ENCODE assay signal across 1 cellular context in genomic region chr1:22025368-22026154, GRCh38.
A peak's percentile ranks its signal among the peaks of the same experiment; 100 is the strongest.
TF ChIP-seq lines count a peak whose summit lies in the region.

No MANE protein-coding gene starts in this region.

TF ChIP-seq in HepG2, 621 proteins besides CTCF, POLR2A, EP300 and RAD21 (continued from another document and continues in another):
- TF ChIP-seq ZNF747 (CRISPR knock-in tag; IDR thresholded peaks at IDR 0.05; ENCODE audit: borderline replicate concordance) (0 out of 2 replicates have a peak, but pooled peaks have one; percentile 2), KDM3A (CRISPR knock-in tag; IDR thresholded peaks at IDR 0.05; ENCODE audit: low read depth) (no peak), TEAD3 (CRISPR knock-in tag; optimal IDR thresholded peaks at IDR 0.05; ENCODE audit: borderline replicate concordance) (no peak), SYNCRIP (IDR thresholded peaks at IDR 0.05; ENCODE audit: insufficient read depth, low read depth, low read length) (no peak), ZNF263 (CRISPR knock-in tag; IDR thresholded peaks at IDR 0.05) (peak; percentile 34; the same call in 1 of the 2 replicates), TAF1 (CRISPR knock-in tag; IDR thresholded peaks at IDR 0.05) (peak; percentile 82), SATB2 (CRISPR knock-in tag; IDR thresholded peaks at IDR 0.05) (no peak; the same call in 1 of the 2 replicates), PTBP1 (IDR thresholded peaks at IDR 0.05; ENCODE audit: low read depth, low read length, poor library complexity, severe bottlenecking) (no peak), ZMYM2 (CRISPR knock-in tag; IDR thresholded peaks at IDR 0.05) (no peak), RFXAP (CRISPR knock-in tag; IDR thresholded peaks at IDR 0.05; ENCODE audit: borderline replicate concordance) (peak; percentile 42; the same call in 1 of the 2 replicates), TRIM24 (CRISPR knock-in tag; IDR thresholded peaks at IDR 0.05) (no peak), ZNF572 (CRISPR knock-in tag; IDR thresholded peaks at IDR 0.05) (no peak), ZNF644 (CRISPR knock-in tag; IDR thresholded peaks at IDR 0.05; ENCODE audit: low read depth) (no peak), ZNF292 (CRISPR knock-in tag; IDR thresholded peaks at IDR 0.05; ENCODE audit: borderline replicate concordance, low read depth) (0 out of 2 replicates have a peak, but pooled peaks have one; percentile 16), ZNF780A (CRISPR knock-in tag; IDR thresholded peaks at IDR 0.05) (peak; percentile 63; the same call in 1 of the 2 replicates), REXO4 (CRISPR knock-in tag; IDR thresholded peaks at IDR 0.05; ENCODE audit: borderline replicate concordance) (no peak), PHB2 (IDR thresholded peaks at IDR 0.05; ENCODE audit: partially characterized antibody) (no peak), NONO (IDR thresholded peaks at IDR 0.05) (no peak), NONO (CRISPR knock-in tag; conservative IDR thresholded peaks at IDR 0.05) (peak; percentile 85; the same call in 1 of the 2 replicates), HOXA7 (CRISPR knock-in tag; IDR thresholded peaks at IDR 0.05) (no peak), ZNF781 (CRISPR knock-in tag; IDR thresholded peaks at IDR 0.05; ENCODE audit: borderline replicate concordance, not compliant biosample characterization) (peak; percentile 97), STAT6 (CRISPR knock-in tag; IDR thresholded peaks at IDR 0.05; ENCODE audit: borderline replicate concordance) (no peak), PLSCR1 (CRISPR knock-in tag; IDR thresholded peaks at IDR 0.05; ENCODE audit: borderline replicate concordance) (no peak), CC2D1A (CRISPR knock-in tag; IDR thresholded peaks at IDR 0.05) (no peak), ZNF496 (CRISPR knock-in tag; IDR thresholded peaks at IDR 0.05; ENCODE audit: insufficient replicate concordance) (no peak), HNRNPLL (IDR thresholded peaks at IDR 0.05; ENCODE audit: low read depth, low read length, poor library complexity, severe bottlenecking) (peak; percentile 46), ZNF75D (CRISPR knock-in tag; IDR thresholded peaks at IDR 0.05; ENCODE audit: borderline replicate concordance) (no peak; the same call in 1 of the 2 replicates), TGIF2 (CRISPR knock-in tag; IDR thresholded peaks at IDR 0.05) (0 out of 2 replicates have a peak, but pooled peaks have one; percentile 41), MTF2 (CRISPR knock-in tag; IDR thresholded peaks at IDR 0.05; ENCODE audit: borderline replicate concordance) (no peak; the same call in 1 of the 2 replicates), ARHGAP35 (CRISPR knock-in tag; IDR thresholded peaks at IDR 0.05; ENCODE audit: borderline replicate concordance) (no peak), RFX3 (CRISPR knock-in tag; IDR thresholded peaks at IDR 0.05) (no peak), TCF7L2 (IDR thresholded peaks at IDR 0.05; ENCODE audit: low read depth, low read length) (no peak), MYNN (CRISPR knock-in tag; IDR thresholded peaks at IDR 0.05; ENCODE audit: low read depth) (no peak), GABPB1 (CRISPR knock-in tag; IDR thresholded peaks at IDR 0.05) (peak; percentile 96), ZNF468 (CRISPR knock-in tag; IDR thresholded peaks at IDR 0.05) (0 out of 2 replicates have a peak, but pooled peaks have one; percentile 84), ZNF883 (CRISPR knock-in tag; IDR thresholded peaks at IDR 0.05; ENCODE audit: not compliant biosample characterization) (peak; percentile 51), GPN1 (CRISPR knock-in tag; IDR thresholded peaks at IDR 0.05; ENCODE audit: borderline replicate concordance) (no peak), ZNF768 (CRISPR knock-in tag; IDR thresholded peaks at IDR 0.05) (peak; percentile 55; the same call in 1 of the 2 replicates), ZNF12 (CRISPR knock-in tag; IDR thresholded peaks at IDR 0.05) (no peak), HDAC1 (CRISPR knock-in tag; IDR thresholded peaks at IDR 0.05) (peak; percentile 67), HMG20A (CRISPR knock-in tag; IDR thresholded peaks at IDR 0.05; ENCODE audit: borderline replicate concordance) (no peak), RXRB (CRISPR knock-in tag; IDR thresholded peaks at IDR 0.05; ENCODE audit: borderline replicate concordance) (peak; percentile 9; the same call in 1 of the 2 replicates), ZNF24 (IDR thresholded peaks at IDR 0.05) (no peak), ZNF260 (CRISPR knock-in tag; IDR thresholded peaks at IDR 0.05; ENCODE audit: borderline replicate concordance, low read depth) (no peak), ZNF205 (CRISPR knock-in tag; IDR thresholded peaks at IDR 0.05) (peak; percentile 61), ZNF430 (CRISPR knock-in tag; IDR thresholded peaks at IDR 0.05) (no peak), SALL1 (CRISPR knock-in tag; IDR thresholded peaks at IDR 0.05) (peak; percentile 66; the same call in 1 of the 2 replicates), CEBPB (IDR thresholded peaks at IDR 0.05; ENCODE audit: borderline replicate concordance, low read depth, low read length) (no peak), HDAC6 (IDR thresholded peaks at IDR 0.05; ENCODE audit: low read depth, low read length) (no peak), NR3C1 (CRISPR knock-in tag; IDR thresholded peaks at IDR 0.05) (no peak), ATRX (CRISPR knock-in tag; IDR thresholded peaks at IDR 0.05; ENCODE audit: borderline replicate concordance) (no peak), DR1 (CRISPR knock-in tag; IDR thresholded peaks at IDR 0.05) (peak; percentile 33; the same call in 1 of the 2 replicates), NFKB2 (CRISPR knock-in tag; IDR thresholded peaks at IDR 0.05; ENCODE audit: borderline replicate concordance) (peak; percentile 48; the same call in 1 of the 2 replicates)
- TF ChIP-seq, protein P1, sequence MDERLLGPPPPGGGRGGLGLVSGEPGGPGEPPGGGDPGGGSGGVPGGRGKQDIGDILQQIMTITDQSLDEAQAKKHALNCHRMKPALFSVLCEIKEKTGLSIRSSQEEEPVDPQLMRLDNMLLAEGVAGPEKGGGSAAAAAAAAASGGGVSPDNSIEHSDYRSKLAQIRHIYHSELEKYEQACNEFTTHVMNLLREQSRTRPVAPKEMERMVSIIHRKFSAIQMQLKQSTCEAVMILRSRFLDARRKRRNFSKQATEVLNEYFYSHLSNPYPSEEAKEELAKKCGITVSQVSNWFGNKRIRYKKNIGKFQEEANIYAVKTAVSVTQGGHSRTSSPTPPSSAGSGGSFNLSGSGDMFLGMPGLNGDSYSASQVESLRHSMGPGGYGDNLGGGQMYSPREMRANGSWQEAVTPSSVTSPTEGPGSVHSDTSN (CRISPR knock-in tag; IDR thresholded peaks at IDR 0.05) = no peak
- TF ChIP-seq, protein P2, sequence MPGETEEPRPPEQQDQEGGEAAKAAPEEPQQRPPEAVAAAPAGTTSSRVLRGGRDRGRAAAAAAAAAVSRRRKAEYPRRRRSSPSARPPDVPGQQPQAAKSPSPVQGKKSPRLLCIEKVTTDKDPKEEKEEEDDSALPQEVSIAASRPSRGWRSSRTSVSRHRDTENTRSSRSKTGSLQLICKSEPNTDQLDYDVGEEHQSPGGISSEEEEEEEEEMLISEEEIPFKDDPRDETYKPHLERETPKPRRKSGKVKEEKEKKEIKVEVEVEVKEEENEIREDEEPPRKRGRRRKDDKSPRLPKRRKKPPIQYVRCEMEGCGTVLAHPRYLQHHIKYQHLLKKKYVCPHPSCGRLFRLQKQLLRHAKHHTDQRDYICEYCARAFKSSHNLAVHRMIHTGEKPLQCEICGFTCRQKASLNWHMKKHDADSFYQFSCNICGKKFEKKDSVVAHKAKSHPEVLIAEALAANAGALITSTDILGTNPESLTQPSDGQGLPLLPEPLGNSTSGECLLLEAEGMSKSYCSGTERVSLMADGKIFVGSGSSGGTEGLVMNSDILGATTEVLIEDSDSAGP (CRISPR knock-in tag; IDR thresholded peaks at IDR 0.05; ENCODE audit: borderline replicate concordance) = peak; percentile 92
- TF ChIP-seq, protein P3, sequence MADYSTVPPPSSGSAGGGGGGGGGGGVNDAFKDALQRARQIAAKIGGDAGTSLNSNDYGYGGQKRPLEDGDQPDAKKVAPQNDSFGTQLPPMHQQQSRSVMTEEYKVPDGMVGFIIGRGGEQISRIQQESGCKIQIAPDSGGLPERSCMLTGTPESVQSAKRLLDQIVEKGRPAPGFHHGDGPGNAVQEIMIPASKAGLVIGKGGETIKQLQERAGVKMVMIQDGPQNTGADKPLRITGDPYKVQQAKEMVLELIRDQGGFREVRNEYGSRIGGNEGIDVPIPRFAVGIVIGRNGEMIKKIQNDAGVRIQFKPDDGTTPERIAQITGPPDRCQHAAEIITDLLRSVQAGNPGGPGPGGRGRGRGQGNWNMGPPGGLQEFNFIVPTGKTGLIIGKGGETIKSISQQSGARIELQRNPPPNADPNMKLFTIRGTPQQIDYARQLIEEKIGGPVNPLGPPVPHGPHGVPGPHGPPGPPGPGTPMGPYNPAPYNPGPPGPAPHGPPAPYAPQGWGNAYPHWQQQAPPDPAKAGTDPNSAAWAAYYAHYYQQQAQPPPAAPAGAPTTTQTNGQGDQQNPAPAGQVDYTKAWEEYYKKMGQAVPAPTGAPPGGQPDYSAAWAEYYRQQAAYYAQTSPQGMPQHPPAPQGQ (CRISPR knock-in tag; IDR thresholded peaks at IDR 0.05; ENCODE audit: borderline replicate concordance) = no peak
- TF ChIP-seq, protein P4, sequence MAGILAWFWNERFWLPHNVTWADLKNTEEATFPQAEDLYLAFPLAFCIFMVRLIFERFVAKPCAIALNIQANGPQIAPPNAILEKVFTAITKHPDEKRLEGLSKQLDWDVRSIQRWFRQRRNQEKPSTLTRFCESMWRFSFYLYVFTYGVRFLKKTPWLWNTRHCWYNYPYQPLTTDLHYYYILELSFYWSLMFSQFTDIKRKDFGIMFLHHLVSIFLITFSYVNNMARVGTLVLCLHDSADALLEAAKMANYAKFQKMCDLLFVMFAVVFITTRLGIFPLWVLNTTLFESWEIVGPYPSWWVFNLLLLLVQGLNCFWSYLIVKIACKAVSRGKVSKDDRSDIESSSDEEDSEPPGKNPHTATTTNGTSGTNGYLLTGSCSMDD (CRISPR knock-in tag; IDR thresholded peaks at IDR 0.05) = no peak
- TF ChIP-seq, protein P5, sequence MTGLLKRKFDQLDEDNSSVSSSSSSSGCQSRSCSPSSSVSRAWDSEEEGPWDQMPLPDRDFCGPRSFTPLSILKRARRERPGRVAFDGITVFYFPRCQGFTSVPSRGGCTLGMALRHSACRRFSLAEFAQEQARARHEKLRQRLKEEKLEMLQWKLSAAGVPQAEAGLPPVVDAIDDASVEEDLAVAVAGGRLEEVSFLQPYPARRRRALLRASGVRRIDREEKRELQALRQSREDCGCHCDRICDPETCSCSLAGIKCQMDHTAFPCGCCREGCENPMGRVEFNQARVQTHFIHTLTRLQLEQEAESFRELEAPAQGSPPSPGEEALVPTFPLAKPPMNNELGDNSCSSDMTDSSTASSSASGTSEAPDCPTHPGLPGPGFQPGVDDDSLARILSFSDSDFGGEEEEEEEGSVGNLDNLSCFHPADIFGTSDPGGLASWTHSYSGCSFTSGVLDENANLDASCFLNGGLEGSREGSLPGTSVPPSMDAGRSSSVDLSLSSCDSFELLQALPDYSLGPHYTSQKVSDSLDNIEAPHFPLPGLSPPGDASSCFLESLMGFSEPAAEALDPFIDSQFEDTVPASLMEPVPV (CRISPR knock-in tag; IDR thresholded peaks at IDR 0.05) = no peak
- TF ChIP-seq, protein P6, sequence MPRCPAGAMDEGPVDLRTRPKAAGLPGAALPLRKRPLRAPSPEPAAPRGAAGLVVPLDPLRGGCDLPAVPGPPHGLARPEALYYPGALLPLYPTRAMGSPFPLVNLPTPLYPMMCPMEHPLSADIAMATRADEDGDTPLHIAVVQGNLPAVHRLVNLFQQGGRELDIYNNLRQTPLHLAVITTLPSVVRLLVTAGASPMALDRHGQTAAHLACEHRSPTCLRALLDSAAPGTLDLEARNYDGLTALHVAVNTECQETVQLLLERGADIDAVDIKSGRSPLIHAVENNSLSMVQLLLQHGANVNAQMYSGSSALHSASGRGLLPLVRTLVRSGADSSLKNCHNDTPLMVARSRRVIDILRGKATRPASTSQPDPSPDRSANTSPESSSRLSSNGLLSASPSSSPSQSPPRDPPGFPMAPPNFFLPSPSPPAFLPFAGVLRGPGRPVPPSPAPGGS (CRISPR knock-in tag; IDR thresholded peaks at IDR 0.05) = peak; percentile 68; the same call in 1 of the 2 replicates
- TF ChIP-seq, protein P7, sequence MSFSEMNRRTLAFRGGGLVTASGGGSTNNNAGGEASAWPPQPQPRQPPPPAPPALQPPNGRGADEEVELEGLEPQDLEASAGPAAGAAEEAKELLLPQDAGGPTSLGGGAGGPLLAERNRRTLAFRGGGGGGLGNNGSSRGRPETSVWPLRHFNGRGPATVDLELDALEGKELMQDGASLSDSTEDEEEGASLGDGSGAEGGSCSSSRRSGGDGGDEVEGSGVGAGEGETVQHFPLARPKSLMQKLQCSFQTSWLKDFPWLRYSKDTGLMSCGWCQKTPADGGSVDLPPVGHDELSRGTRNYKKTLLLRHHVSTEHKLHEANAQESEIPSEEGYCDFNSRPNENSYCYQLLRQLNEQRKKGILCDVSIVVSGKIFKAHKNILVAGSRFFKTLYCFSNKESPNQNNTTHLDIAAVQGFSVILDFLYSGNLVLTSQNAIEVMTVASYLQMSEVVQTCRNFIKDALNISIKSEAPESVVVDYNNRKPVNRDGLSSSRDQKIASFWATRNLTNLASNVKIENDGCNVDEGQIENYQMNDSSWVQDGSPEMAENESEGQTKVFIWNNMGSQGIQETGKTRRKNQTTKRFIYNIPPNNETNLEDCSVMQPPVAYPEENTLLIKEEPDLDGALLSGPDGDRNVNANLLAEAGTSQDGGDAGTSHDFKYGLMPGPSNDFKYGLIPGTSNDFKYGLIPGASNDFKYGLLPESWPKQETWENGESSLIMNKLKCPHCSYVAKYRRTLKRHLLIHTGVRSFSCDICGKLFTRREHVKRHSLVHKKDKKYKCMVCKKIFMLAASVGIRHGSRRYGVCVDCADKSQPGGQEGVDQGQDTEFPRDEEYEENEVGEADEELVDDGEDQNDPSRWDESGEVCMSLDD (CRISPR knock-in tag; IDR thresholded peaks at IDR 0.05; ENCODE audit: borderline replicate concordance) = no peak; the same call in 1 of the 2 replicates
